In genomic region chr2:231674587-231675334, GRCh38 we compare ENCODE assay signal across 9 cellular contexts. TPM values are rescaled to one million over a fixed set of nuclear protein-coding genes. Genes with fewer than 3 reads are reported as not detected.
DNase-seq lines count a peak whose midpoint lies in the region; ATAC-seq, FAIRE-seq and TF ChIP-seq lines count a peak whose summit lies in the region.
"Had no signal": no experiment of that assay in that cellular context is flagged by ENCODE, and none has a peak within 500 bp of the region (broad histone marks: within the 10 kb centered on the region; RNA-seq: fewer than 3 reads in every experiment).

No MANE protein-coding gene starts in this region.

- TF ChIP-seq CTCF in LNCAP (IDR thresholded peaks at IDR 0.05): peak; percentile 70
- TF ChIP-seq CTCF in astrocyte of the spinal cord (IDR thresholded peaks at IDR 0.05; ENCODE audit: low read depth, low read length): peak; percentile 94

- no peaks in the 10 kb centered on the region for H3K27me3 ChIP-seq in small intestine (ENCODE audit: control insufficient read depth in 2 of 2, insufficient read depth in 2 of 2, low read length in 2 of 2)

- H3K4me1 ChIP-seq in small intestine (ENCODE audit: control insufficient read depth in 2 of 2, insufficient read depth in 1 of 2, low read depth in 1 of 2, low read length in 1 of 2): no peaks in the 10 kb centered on the region

- in situ Hi-C loops in astrocyte of the spinal cord (cut with HindIII; ENCODE audit: low sequenced_read_pairs): no loop called here

- no peaks in the 10 kb centered on the region for H3K36me3 ChIP-seq in small intestine (ENCODE audit: control insufficient read depth in 2 of 2, insufficient read depth in 2 of 2, low read length in 2 of 2)

- no peak for FAIRE-seq in small intestine (lab: Jason Lieb, UNC)
- FAIRE-seq: colon had no signal

- H3K9me3 ChIP-seq in small intestine (ENCODE audit: control insufficient read depth, low read depth): no peaks in the 10 kb centered on the region

- H3K4me3 ChIP-seq in astrocyte of the spinal cord (ENCODE audit: low read depth, low read length): no peak overlapping the region
- no peak overlapping the region for H3K4me3 ChIP-seq in small intestine (ENCODE audit: low read depth in 1 of 2, low read length in 2 of 2)

- H3K27ac ChIP-seq in small intestine (ENCODE audit: low read depth in 1 of 2, low read length in 1 of 2): peak overlapping the region; percentile 56 to 93

- ATAC-seq in GM21367 (IDR thresholded peaks at IDR 0.05; ENCODE audit: unreplicated experiment): peak; percentile 21

- DNase-seq in DMS 273 (lab: John Stamatoyannopoulos, UW; ENCODE audit: unreplicated experiment): peak; percentile 84
- peak in 4 of 5 experiments; percentile 16 to 74 (median 34) for DNase-seq in T-helper 2 cell
- DNase-seq in astrocyte of the spinal cord (ENCODE audit: low read depth, low spot score): peak; percentile 50
- DNase-seq in iPS-NIHi11 (ENCODE audit: low spot score): peak; percentile 54
- peak; percentile 68 for DNase-seq in small intestine
- no peak for DNase-seq in epidermal melanocyte (ENCODE audit: insufficient read length, low spot score)

- 16 to 26% (median 23%) methylated on average over 19 to 20 of the region's 20 CpGs for WGBS in small intestine, 3 donors

RNA-seq across cellular contexts. Expression of gene PTMA, which starts 33.6 kb away (rescaled TPM):
- 1,000 to 10,000 TPM; 1,019 to 2,156 (median 1,110) TPM for polyA plus RNA-seq in small intestine
